In the genomic region with DNA sequence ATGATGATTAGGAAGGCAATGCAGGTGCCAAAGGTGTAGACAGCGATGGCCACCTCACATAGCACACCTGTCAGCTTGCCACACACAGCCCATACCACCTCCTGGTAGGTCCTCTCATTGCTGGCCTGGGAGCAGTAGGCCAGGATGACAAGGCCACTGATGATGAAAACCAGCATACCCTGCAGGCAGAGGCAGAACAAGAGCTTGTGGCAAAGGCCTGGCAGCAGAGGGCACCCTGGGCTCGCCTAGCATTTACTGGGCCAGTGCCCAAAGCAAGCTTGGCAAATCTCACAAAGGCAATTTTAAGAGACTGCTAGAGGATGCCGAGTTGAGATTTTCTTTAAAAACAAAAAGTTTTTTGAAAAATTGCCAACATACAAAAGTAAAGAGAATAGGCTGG, we compare ENCODE assay signal across 10 cellular contexts. TPM values are rescaled to one million over a fixed set of nuclear protein-coding genes. Genes with fewer than 3 reads are reported as not detected.
DNase-seq lines count a peak whose midpoint lies in the region; TF ChIP-seq lines count a peak whose summit lies in the region.
"Had no signal": no experiment of that assay in that cellular context is flagged by ENCODE, and none has a peak within 500 bp of the region (broad histone marks: within the 10 kb centered on the region; RNA-seq: fewer than 3 reads in every experiment).

No MANE protein-coding gene starts in this region.

- H3K4me2 ChIP-seq in OCI-LY1 (ENCODE audit: low read length): no peak overlapping the region

- H4K20me1 ChIP-seq in OCI-LY1 (ENCODE audit: insufficient read depth, low read length): no peaks in the 10 kb centered on the region

- no peak for TF ChIP-seq POLR2A in esophagus muscularis mucosa (IDR thresholded peaks at IDR 0.05; ENCODE audit: low read depth)

- H3K36me3 ChIP-seq in OCI-LY1 (ENCODE audit: insufficient read depth, low read length) (0 out of 2 replicates have a peak, but pooled peaks cover 7% of the 10 kb centered on the region), esophagus muscularis mucosa (peaks cover 0 to 70% (median 61%) of the 10 kb centered on the region in 4 donors)

- no peaks in the 10 kb centered on the region for H3K79me2 ChIP-seq in OCI-LY1 (ENCODE audit: insufficient read depth, low read length)

- H3K4me3 ChIP-seq in OCI-LY1 (ENCODE audit: low read depth, low read length, poor library complexity, severe bottlenecking) (no peak overlapping the region), esophagus muscularis mucosa (no peak overlapping the region)

- H3K9me2 ChIP-seq in OCI-LY1 (ENCODE audit: low read depth, low read length): no peaks in the 10 kb centered on the region

- DNase-seq in esophagus muscularis mucosa (ENCODE audit: extremely low spot score) (no peak), posterior cingulate gyrus (peak; percentile 39 to 96 (median 67)), NCI-H510A (lab: John Stamatoyannopoulos, UW) (no peak), NCI-H2081 treated with DMSO at 0.1 percent for 48 hours (lab: John Stamatoyannopoulos, UW) (no peak)
- no peak for DNase-seq in activated CD8-positive, alpha-beta memory T cell treated with anti-CD3 and anti-CD28 coated beads, Interleukin-2, amount 50 U/mL, for 4 hours
- DNase-seq in activated T-cell treated with anti-CD3 and anti-CD28 coated beads, Interleukin-2, amount 50 U/mL, for 1 hour: no peak
- DNase-seq: activated CD4-positive, alpha-beta T cell treated with anti-CD3 and anti-CD28 coated beads, Interleukin-2, amount 50 U/mL, for 4 hours; NCI-H2171 treated with DMSO at 0.1 percent for 48 hours had no signal

- 65% methylated on average over 3 of the region's 3 CpGs for WGBS in esophagus muscularis mucosa

- peaks cover 6% of the 10 kb centered on the region for H3K4me1 ChIP-seq in OCI-LY1 (ENCODE audit: insufficient read depth, low read length, severe bottlenecking)
- H3K4me1 ChIP-seq in esophagus muscularis mucosa: peaks cover 9 to 23% (median 16%) of the 10 kb centered on the region in 4 donors

- intact Hi-C loops in esophagus muscularis mucosa (cut with DNase I): loop anchor here (2.0 kb wide), 1 partner anchor 78 kb away; no protein-coding TSS in a partner anchor
- intact Hi-C loops in posterior cingulate gyrus (cut with DNase I): loop anchor here (1.0 kb wide), 1 partner anchor 78 kb away; no protein-coding TSS in a partner anchor

- H3K27ac ChIP-seq in OCI-LY1 (ENCODE audit: low read depth, low read length, poor library complexity, severe bottlenecking): no peak overlapping the region
- H3K27ac ChIP-seq in esophagus muscularis mucosa (replicated peaks in 1 of 4): no peak overlapping the region

- no peak overlapping the region for H3K9ac ChIP-seq in OCI-LY1 (ENCODE audit: low read length)

- H2AFZ ChIP-seq in OCI-LY1 (ENCODE audit: low read length): no peak overlapping the region

- H3F3A ChIP-seq in OCI-LY1 (ENCODE audit: insufficient read depth, low read length): no peaks in the 10 kb centered on the region

- H3K9me3 ChIP-seq in OCI-LY1 (ENCODE audit: low read length) (no peaks in the 10 kb centered on the region), esophagus muscularis mucosa (no peaks in the 10 kb centered on the region)

- H3K27me3 ChIP-seq in OCI-LY1 (ENCODE audit: insufficient read depth, low read length): no peaks in the 10 kb centered on the region
- H3K27me3 ChIP-seq in esophagus muscularis mucosa: no peaks in the 10 kb centered on the region

- peak; percentile 38 for TF ChIP-seq CTCF in GM12872 (IDR thresholded peaks at IDR 0.05; ENCODE audit: insufficient read depth, low read depth, low read length)
- TF ChIP-seq CTCF in OCI-LY1 (IDR thresholded peaks at IDR 0.05; ENCODE audit: low read length): peak; percentile 46
- TF ChIP-seq CTCF in esophagus muscularis mucosa (IDR thresholded peaks at IDR 0.05): peak; percentile 58 to 67 (median 65)

- TF ChIP-seq EP300 in esophagus muscularis mucosa (IDR thresholded peaks at IDR 0.05): no peak

RNA-seq across cellular contexts. Expression of a gene that starts 5.9 kb away (rescaled TPM):
- 10 to 100 TPM in 3 of 4 donors, 1 to 10 TPM in 1; 8.1 to 11.6 (median 10.3) TPM for total RNA-seq in esophagus muscularis mucosa

RNA-seq across cellular contexts. Expression of a gene that starts 49.1 kb away (rescaled TPM):
- 10 to 100 TPM; 92.1 to 97.6 (median 95.6) TPM for total RNA-seq in esophagus muscularis mucosa

RNA-seq across cellular contexts. Expression of a gene that starts 55.4 kb away (rescaled TPM):
- total RNA-seq in esophagus muscularis mucosa: 100 to 1,000 TPM in 1 of 4 donors, 10 to 100 TPM in 3; 64.1 to 108 (median 92.6) TPM

Comparison
In these comparisons a context has a peak if more than half of its experiments do, and no peak if none do; other contexts are left out.
1. DNase-seq: peak in posterior cingulate gyrus (10 of 10); none in esophagus muscularis mucosa (single experiment), activated CD8-positive, alpha-beta memory T cell treated with anti-CD3 and anti-CD28 coated beads, Interleukin-2, amount 50 U/mL, for 4 hours (single experiment), NCI-H510A (single experiment), NCI-H2081 treated with DMSO at 0.1 percent for 48 hours (single experiment) and activated T-cell treated with anti-CD3 and anti-CD28 coated beads, Interleukin-2, amount 50 U/mL, for 1 hour (single experiment).
2. Peak in every context shown above with its lines, with median percentiles within 50 percentile points of each other: CTCF ChIP-seq.